1 cellular context compared by ENCODE assay signal in the genomic region with DNA sequence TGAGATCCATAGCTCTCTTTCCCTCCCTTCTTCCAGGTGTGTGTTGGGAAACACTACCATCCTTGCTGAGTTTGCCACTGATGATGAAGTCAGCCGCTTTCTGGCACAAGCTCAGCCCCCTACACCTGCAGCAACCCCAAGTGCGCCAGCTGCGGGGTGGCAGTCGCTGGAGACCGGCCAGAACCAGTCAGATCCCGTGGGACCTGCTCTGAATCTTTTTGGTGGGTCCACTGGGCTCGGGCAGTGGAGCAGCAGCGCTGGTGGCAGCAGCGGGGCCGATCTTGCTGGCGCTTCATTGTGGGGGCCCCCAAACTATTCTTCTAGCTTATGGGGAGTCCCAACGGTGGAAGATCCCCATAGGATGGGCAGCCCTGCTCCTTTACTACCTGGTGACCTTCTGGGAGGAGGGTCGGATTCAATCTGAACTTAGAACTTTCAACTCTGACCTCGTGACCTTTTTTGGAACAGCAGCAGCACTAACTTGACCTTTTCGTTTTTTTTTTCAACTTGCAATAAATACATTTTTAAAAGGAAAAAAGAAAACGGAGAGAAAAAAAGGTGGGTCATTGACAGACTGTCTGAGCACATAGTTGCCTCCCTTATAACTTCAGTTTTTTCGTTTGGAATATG.
A peak's percentile ranks its signal among the peaks of the same experiment; 100 is the strongest.
TF ChIP-seq lines count a peak whose summit lies in the region.

No MANE protein-coding gene starts in this region.

TF ChIP-seq in GM12878, 131 proteins besides CTCF, POLR2A, EP300 and RAD21:
- TF ChIP-seq KAT2A (conservative IDR thresholded peaks at IDR 0.05; ENCODE audit: control insufficient read depth, low read depth, low read length), result no peak
- TF ChIP-seq BMI1 (IDR thresholded peaks at IDR 0.05; ENCODE audit: borderline replicate concordance), result no peak
- 0 out of 2 replicates have a peak, but pooled peaks have one; percentile 36 for TF ChIP-seq NR2C1 (IDR thresholded peaks at IDR 0.05)
